Comparison of ENCODE assay signal across 1 cellular context in the genomic region with DNA sequence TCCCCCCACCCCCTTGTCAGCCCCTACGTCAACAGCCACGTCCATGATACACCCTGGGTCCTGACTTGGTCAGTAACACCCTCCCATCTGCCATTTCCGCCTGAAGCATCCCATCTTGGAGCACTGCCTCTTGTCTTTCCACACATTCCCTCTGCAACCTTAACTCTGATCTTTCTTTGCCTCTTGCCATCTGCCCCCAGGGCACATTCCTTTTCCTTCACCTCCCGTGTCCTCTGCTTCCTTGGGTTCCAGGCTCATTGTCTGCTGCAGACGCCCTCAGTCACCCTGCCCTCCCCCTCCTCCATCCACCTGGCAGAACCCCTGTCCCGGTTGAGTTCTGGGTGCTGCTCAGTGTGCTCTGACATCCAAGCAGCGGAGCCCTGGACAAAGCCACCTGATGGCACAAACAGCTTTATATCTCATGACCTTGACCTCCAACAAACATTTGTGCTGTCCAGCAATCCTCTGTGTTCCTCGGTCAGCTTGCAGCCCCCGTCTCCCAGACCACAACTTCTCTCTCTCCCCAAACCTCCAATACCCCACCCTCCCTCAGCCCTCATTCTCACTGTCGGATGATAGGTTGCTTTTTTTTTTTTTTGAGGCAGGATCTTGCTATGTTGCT.
TF ChIP-seq lines count a peak whose summit lies in the region.

No MANE protein-coding gene starts in this region.

TF ChIP-seq in IMR-90, 13 proteins besides CTCF, POLR2A, EP300 and RAD21:
- TF ChIP-seq RFX5 (IDR thresholded peaks at IDR 0.05; ENCODE audit: low read depth, low read length) (no peak), SMC3 (IDR thresholded peaks at IDR 0.05; ENCODE audit: low read depth, low read length) (no peak), FOS (IDR thresholded peaks at IDR 0.05; ENCODE audit: low read depth, low read length) (no peak), NFE2L2 (IDR thresholded peaks at IDR 0.05; ENCODE audit: low read depth, low read length) (no peak), RCOR1 (IDR thresholded peaks at IDR 0.05; ENCODE audit: insufficient replicate concordance, low read length) (no peak), BHLHE40 (IDR thresholded peaks at IDR 0.05; ENCODE audit: low read depth, low read length) (no peak), CHD1 (IDR thresholded peaks at IDR 0.05; ENCODE audit: low read depth, low read length) (no peak), CEBPB (IDR thresholded peaks at IDR 0.05; ENCODE audit: low read depth, low read length) (no peak), MAZ (IDR thresholded peaks at IDR 0.05; ENCODE audit: borderline replicate concordance, low read depth, low read length) (no peak), MAFK (IDR thresholded peaks at IDR 0.05; ENCODE audit: low read depth, low read length) (no peak), MXI1 (IDR thresholded peaks at IDR 0.05; ENCODE audit: borderline replicate concordance, low read depth, low read length) (no peak)
- TF ChIP-seq, protein P1, sequence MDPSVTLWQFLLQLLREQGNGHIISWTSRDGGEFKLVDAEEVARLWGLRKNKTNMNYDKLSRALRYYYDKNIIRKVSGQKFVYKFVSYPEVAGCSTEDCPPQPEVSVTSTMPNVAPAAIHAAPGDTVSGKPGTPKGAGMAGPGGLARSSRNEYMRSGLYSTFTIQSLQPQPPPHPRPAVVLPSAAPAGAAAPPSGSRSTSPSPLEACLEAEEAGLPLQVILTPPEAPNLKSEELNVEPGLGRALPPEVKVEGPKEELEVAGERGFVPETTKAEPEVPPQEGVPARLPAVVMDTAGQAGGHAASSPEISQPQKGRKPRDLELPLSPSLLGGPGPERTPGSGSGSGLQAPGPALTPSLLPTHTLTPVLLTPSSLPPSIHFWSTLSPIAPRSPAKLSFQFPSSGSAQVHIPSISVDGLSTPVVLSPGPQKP (IDR thresholded peaks at IDR 0.05; ENCODE audit: borderline replicate concordance, low read depth, low read length), result no peak
- TF ChIP-seq, protein P2, sequence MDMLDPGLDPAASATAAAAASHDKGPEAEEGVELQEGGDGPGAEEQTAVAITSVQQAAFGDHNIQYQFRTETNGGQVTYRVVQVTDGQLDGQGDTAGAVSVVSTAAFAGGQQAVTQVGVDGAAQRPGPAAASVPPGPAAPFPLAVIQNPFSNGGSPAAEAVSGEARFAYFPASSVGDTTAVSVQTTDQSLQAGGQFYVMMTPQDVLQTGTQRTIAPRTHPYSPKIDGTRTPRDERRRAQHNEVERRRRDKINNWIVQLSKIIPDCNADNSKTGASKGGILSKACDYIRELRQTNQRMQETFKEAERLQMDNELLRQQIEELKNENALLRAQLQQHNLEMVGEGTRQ (IDR thresholded peaks at IDR 0.05; ENCODE audit: low read depth, low read length), result no peak
